9 cellular contexts compared by ENCODE assay signal in genomic region chr15:84840741-84841429, GRCh38. TPM values are rescaled to one million over a fixed set of nuclear protein-coding genes. Genes with fewer than 3 reads are reported as not detected.
DNase-seq lines count a peak whose midpoint lies in the region; ATAC-seq, FAIRE-seq and TF ChIP-seq lines count a peak whose summit lies in the region.
"Had no signal": no experiment of that assay in that cellular context is flagged by ENCODE, and none has a peak within 500 bp of the region (broad histone marks: within the 10 kb centered on the region; RNA-seq: fewer than 3 reads in every experiment).

No MANE protein-coding gene starts in this region.

- no peak overlapping the region for H3K56ac ChIP-seq in IMR-90 (ENCODE audit: extremely low read depth, insufficient read depth, low read length)

- POLR2A ChIA-PET in IMR-90 (lab: Charles Lee; ENCODE audit: unreplicated experiment), result no interaction called here

- no peaks in the 10 kb centered on the region for H3K9me1 ChIP-seq in IMR-90 (ENCODE audit: insufficient read depth, low read length)

- ATAC-seq in IMR-90 (ENCODE audit: low read depth) (peak; percentile 46), GM19452 (IDR thresholded peaks at IDR 0.05; ENCODE audit: unreplicated experiment) (no peak)

- H4K91ac ChIP-seq in IMR-90 (ENCODE audit: insufficient read depth, low read depth, low read length), result no peak overlapping the region

- CTCF ChIA-PET in IMR-90 (lab: Yijun Ruan, JAX), result interaction anchor here (1.0 kb wide), 1 partner anchor 87 kb away, joined by 3 read pairs; no protein-coding TSS in a partner anchor

- H3K4me3 ChIP-seq in IMR-90 (ENCODE audit: insufficient read depth, low read depth, low read length) (no peak overlapping the region), astrocyte of the spinal cord (ENCODE audit: low read depth, low read length) (no peak overlapping the region), kidney (ENCODE audit: low read length in 2 of 2) (no peak overlapping the region), testis (no peak overlapping the region)

- no peak for FAIRE-seq in kidney (lab: Jason Lieb, UNC)

- no peak overlapping the region for H3K4me2 ChIP-seq in IMR-90 (ENCODE audit: low read depth, low read length)

- no peak overlapping the region for H3K4ac ChIP-seq in IMR-90 (ENCODE audit: low read depth, low read length)

- 0 out of 2 replicates have a peak overlapping the region, but pooled peaks have one; percentile 25 for H3K14ac ChIP-seq in IMR-90 (replicated peaks; ENCODE audit: low read depth, low read length)

- no peaks in the 10 kb centered on the region for H4K20me1 ChIP-seq in IMR-90 (ENCODE audit: insufficient read depth, low read length)

- intact Hi-C loops in IMR-90 (cut with micrococcal nuclease), result no loop called here
- intact Hi-C loops in kidney (cut with DNase I), result no loop called here
- intact Hi-C loops in testis (cut with DNase I; ENCODE audit: low total_unique reads), result no loop called here
- intact Hi-C loops in posterior vena cava (cut with DNase I), result no loop called here

- no peak overlapping the region for H3K27ac ChIP-seq in IMR-90 (ENCODE audit: insufficient read depth, low read length)
- peak overlapping the region; percentile 97 to 98 for H3K27ac ChIP-seq in kidney (ENCODE audit: low read depth in 2 of 2, low read length in 2 of 2)
- H3K27ac ChIP-seq in testis, result no peak overlapping the region

- in situ Hi-C loops in IMR-90 (cut with MboI; ENCODE audit: low sequenced_read_pairs), result no loop called here
- in situ Hi-C loops in astrocyte of the spinal cord (cut with HindIII; ENCODE audit: low sequenced_read_pairs), result no loop called here

- DNase-seq in IMR-90 (peak; percentile 32), astrocyte of the spinal cord (ENCODE audit: low read depth, low spot score) (peak; percentile 32), kidney (peak; percentile 92), testis (peak; percentile 49), posterior vena cava (ENCODE audit: low spot score) (no peak), NCI-H82 treated with DMSO at 0.1 percent for 48 hours (lab: John Stamatoyannopoulos, UW; ENCODE audit: unreplicated experiment) (no peak)
- no peak for DNase-seq in stimulated activated CD4-positive, alpha-beta T cell treated with anti-CD3 and anti-CD28 coated beads, Interleukin-2, amount 100 ng/mL, for 48 hours
- DNase-seq: activated CD4-positive, alpha-beta T cell treated with anti-CD3 and anti-CD28 coated beads, Interleukin-2, amount 50 U/mL, for 1 hour had no signal

- dilution Hi-C loops in IMR-90 (cut with HindIII; ENCODE audit: low sequenced_read_pairs, unreplicated experiment), result no loop called here

- H2AFZ ChIP-seq in IMR-90 (replicated peaks; ENCODE audit: low read length, poor library complexity), result no peak overlapping the region

- H2BK15ac ChIP-seq in IMR-90 (ENCODE audit: low read depth, low read length), result no peak overlapping the region

- 77% methylated on average over 6 of the region's 12 CpGs; no CpG with 5 or more reads in 1 of the 2 experiments for WGBS in IMR-90 (ENCODE audit: extremely low coverage in 2 of 2, insufficient read length in 1 of 2), 2 experiments
- 69 to 75% methylated on average over 6 to 12 of the region's 12 CpGs for WGBS in testis, 2 donors

- H3K23ac ChIP-seq in IMR-90 (ENCODE audit: low read depth, low read length), result no peak overlapping the region

- TF ChIP-seq POLR2A in IMR-90 (IDR thresholded peaks at IDR 0.05; ENCODE audit: low read depth, low read length) (no peak), testis (IDR thresholded peaks at IDR 0.05) (no peak)

- H2BK120ac ChIP-seq in IMR-90 (ENCODE audit: low read depth, low read length), result no peak overlapping the region

- H2BK5ac ChIP-seq in IMR-90 (ENCODE audit: low read depth, low read length, poor library complexity, severe bottlenecking), result no peak overlapping the region

- no peak for TF ChIP-seq RAD21 in IMR-90 (IDR thresholded peaks at IDR 0.05; ENCODE audit: low read length)

- 0 out of 2 replicates have a peak overlapping the region, but pooled peaks have one; percentile 14 for H2BK20ac ChIP-seq in IMR-90 (ENCODE audit: low read depth, low read length)

- H3K4me1 ChIP-seq in IMR-90 (ENCODE audit: control insufficient read depth, insufficient read depth, low read length) (peaks cover 1% of the 10 kb centered on the region; the same call in 1 of the 2 replicates), kidney (ENCODE audit: control insufficient read depth in 1 of 2, insufficient read depth in 1 of 2, low read depth in 1 of 2, low read length in 2 of 2) (peaks cover 20 to 24% of the 10 kb centered on the region in 2 donors), testis (peaks cover 7% of the 10 kb centered on the region)

- H4K8ac ChIP-seq in IMR-90 (ENCODE audit: low read depth in 2 of 2, low read length in 2 of 2), result no peak overlapping the region

- H2AK5ac ChIP-seq in IMR-90 (ENCODE audit: low read depth, low read length), result no peak overlapping the region

- TF ChIP-seq CTCF in IMR-90 (conservative IDR thresholded peaks at IDR 0.05; ENCODE audit: low read depth, low read length) (no peak), astrocyte of the spinal cord (IDR thresholded peaks at IDR 0.05; ENCODE audit: low read depth, low read length) (no peak), kidney (IDR thresholded peaks at IDR 0.05; ENCODE audit: borderline replicate concordance, extremely low read depth, insufficient read depth) (no peak), testis (IDR thresholded peaks at IDR 0.05) (no peak)

- H3K9ac ChIP-seq in IMR-90 (ENCODE audit: low read depth, low read length) (no peak overlapping the region), kidney (ENCODE audit: low read length in 2 of 2) (peak overlapping the region in 1 of 2 donors; percentile 80)

- no peaks in the 10 kb centered on the region for H3K79me1 ChIP-seq in IMR-90 (ENCODE audit: low read depth in 1 of 2, low read length in 2 of 2)

- H3K36me3 ChIP-seq in IMR-90 (ENCODE audit: control insufficient read depth, insufficient read depth, low read length), result no peaks in the 10 kb centered on the region
- no peaks in the 10 kb centered on the region for H3K36me3 ChIP-seq in kidney (ENCODE audit: control insufficient read depth in 1 of 2, insufficient read depth in 2 of 2, low read length in 2 of 2)
- no peaks in the 10 kb centered on the region for H3K36me3 ChIP-seq in testis (ENCODE audit: low read depth, missing control alignments)

- BruUV-seq in IMR-90 (replicated peaks; lab: Mats Ljungman, UMichigan), result no TSS peak

- H3K27me3 ChIP-seq in IMR-90 (ENCODE audit: control insufficient read depth, insufficient read depth, low read length), result peaks cover 16% of the 10 kb centered on the region
- H3K27me3 ChIP-seq in testis, result no peaks in the 10 kb centered on the region

- H3K9me3 ChIP-seq in IMR-90 (ENCODE audit: control insufficient read depth, insufficient read depth, low read length), result no peaks in the 10 kb centered on the region
- H3K9me3 ChIP-seq in kidney (ENCODE audit: control insufficient read depth in 1 of 2, low read length in 2 of 2), result no peaks in the 10 kb centered on the region
- H3K9me3 ChIP-seq in testis, result no peaks in the 10 kb centered on the region

- H3K18ac ChIP-seq in IMR-90 (ENCODE audit: low read depth, low read length), result no peak overlapping the region

- H4K5ac ChIP-seq in IMR-90 (ENCODE audit: low read depth, low read length), result no peak overlapping the region

- peak overlapping the region; percentile 23 for H2AK9ac ChIP-seq in IMR-90 (replicated peaks; ENCODE audit: low read depth, low read length, poor library complexity)

TF ChIP-seq in IMR-90, 13 proteins besides CTCF, POLR2A, EP300 and RAD21:
- TF ChIP-seq MAFK (IDR thresholded peaks at IDR 0.05; ENCODE audit: low read depth, low read length) (no peak), CEBPB (IDR thresholded peaks at IDR 0.05; ENCODE audit: low read depth, low read length) (peak; percentile 67)
TF ChIP-seq in IMR-90: peak in this region for 1.

RNA-seq across cellular contexts. Expression of gene ALPK3, which starts 23.7 kb away (rescaled TPM):
- under 0.01 TPM in 2 replicates for total RNA-seq in IMR-90 (2012; rRNA removed)
- polyA plus RNA-seq in IMR-90 (2012; rRNA removed), result 0.06 and 0.26 TPM in 2 replicates
- polyA plus RNA-seq in IMR-90 (2012; cell fraction: cytosol; rRNA removed), result 0.03 and 0.05 TPM in 2 replicates
- polyA plus RNA-seq in IMR-90 (2012; cell fraction: nucleus; rRNA removed; ENCODE audit: low replicate concordance), result 0.47 and 0.57 TPM in 2 replicates
- 20.2 TPM for total RNA-seq in kidney
- polyA plus RNA-seq in kidney (ENCODE audit: insufficient read depth, low read depth, low replicate concordance), result 3.1 TPM
- 1 to 10 TPM; 4.1 to 5.0 TPM for total RNA-seq in testis
- 3.0 TPM for polyA plus RNA-seq in testis (ENCODE audit: insufficient read depth, low read depth, low replicate concordance)
- 10 to 100 TPM; 18.6 to 27.3 TPM for total RNA-seq in posterior vena cava

RNA-seq across cellular contexts. Expression of gene SLC28A1, which starts 43.6 kb away (rescaled TPM):
- total RNA-seq in IMR-90 (2012; rRNA removed) (not detected in 2 replicates), kidney (12.8 TPM), testis (under 1 TPM; 0.31 TPM), posterior vena cava (under 1 TPM in 1 of 2 donors, not detected in 1; 0.24 TPM)
- polyA plus RNA-seq in IMR-90 (2012; rRNA removed) (not detected in 2 replicates), kidney (ENCODE audit: insufficient read depth, low read depth, low replicate concordance) (51.2 TPM), testis (ENCODE audit: insufficient read depth, low read depth, low replicate concordance) (0.26 TPM)
- polyA plus RNA-seq in IMR-90 (2012; cell fraction: cytosol; rRNA removed), result 0.01 TPM in 1 of 2 replicates, not detected in the other
- not detected in 2 replicates for polyA plus RNA-seq in IMR-90 (2012; cell fraction: nucleus; rRNA removed; ENCODE audit: low replicate concordance)

Comparison
In these comparisons a context has a peak if more than half of its experiments do, and no peak if none do; other contexts are left out.
1. DNase-seq: peak in IMR-90 (single experiment), astrocyte of the spinal cord (single experiment), kidney (single experiment) and testis (single experiment); none in stimulated activated CD4-positive, alpha-beta T cell treated with anti-CD3 and anti-CD28 coated beads, Interleukin-2, amount 100 ng/mL, for 48 hours (0 of 2), posterior vena cava (single experiment) and NCI-H82 treated with DMSO at 0.1 percent for 48 hours (single experiment).
2. H3K27ac ChIP-seq: peak in kidney (2 of 2); none in IMR-90 (single experiment) and testis (0 of 2).
3. RNA of gene SLC28A1, which starts 43.6 kb away (total RNA-seq): 12.8 TPM in kidney (single experiment); 0.31 TPM in testis, 0.24 TPM in posterior vena cava and not detected in IMR-90; every median in the first group is over 10 times any median in the second.